ENCODE assay signal across 16 cellular contexts in genomic region chr10:6919077-6919476, GRCh38.
DNase-seq lines count a peak whose midpoint lies in the region; ATAC-seq and TF ChIP-seq lines count a peak whose summit lies in the region.
"Had no signal": no experiment of that assay in that cellular context is flagged by ENCODE, and none has a peak within 500 bp of the region (broad histone marks: within the 10 kb centered on the region; RNA-seq: fewer than 3 reads in every experiment).

No MANE protein-coding gene starts in this region.

- no peak for TF ChIP-seq EP300 in stomach (IDR thresholded peaks at IDR 0.05)

- no peak overlapping the region for H4K8ac ChIP-seq in H9 (replicated peaks; ENCODE audit: insufficient read length, low read depth, low read length)

- no peaks in the 10 kb centered on the region for H3K79me1 ChIP-seq in H9 (ENCODE audit: insufficient read depth, low read depth, low read length, poor library complexity, severe bottlenecking)

- H3K9me3 ChIP-seq in H9 (ENCODE audit: control insufficient read depth, low read depth, low read length): no peaks in the 10 kb centered on the region
- no peaks in the 10 kb centered on the region for H3K9me3 ChIP-seq in stomach
- no peaks in the 10 kb centered on the region for H3K9me3 ChIP-seq in right lobe of liver
- H3K9me3 ChIP-seq: HAP-1 had no signal

- no peak overlapping the region for H3T11ph ChIP-seq in H9 (ENCODE audit: low read length)

- no peak overlapping the region for H3K27ac ChIP-seq in H9 (ENCODE audit: insufficient read length, low read depth, low read length)
- H3K27ac ChIP-seq in stomach: peak overlapping the region in 3 of 5 donors; percentile 2 to 66 (median 4)
- no peak overlapping the region for H3K27ac ChIP-seq in right lobe of liver
- H3K27ac ChIP-seq: C4-2B had no signal

- TF ChIP-seq POLR2A in stomach (IDR thresholded peaks at IDR 0.05) (no peak), right lobe of liver (IDR thresholded peaks at IDR 0.05) (no peak)

- TF ChIP-seq CTCF in H9 (conservative IDR thresholded peaks at IDR 0.05) (no peak), WTC11 (IDR thresholded peaks at IDR 0.05) (no peak), stomach (IDR thresholded peaks at IDR 0.05) (no peak), right lobe of liver (IDR thresholded peaks at IDR 0.05) (no peak)

- no peak overlapping the region for H3K4ac ChIP-seq in H9 (ENCODE audit: low read depth, low read length)

- peaks cover 2% of the 10 kb centered on the region; the same call in 1 of the 2 replicates for H3K27me3 Mint-ChIP-seq in H9 (ENCODE audit: low read depth)
- H3K27me3 Mint-ChIP-seq in WTC11 (ENCODE audit: low read depth): peaks cover 4% of the 10 kb centered on the region; the same call in 1 of the 2 replicates
- peaks cover 11% of the 10 kb centered on the region for H3K27me3 Mint-ChIP-seq in activated naive CD8-positive, alpha-beta T cell treated with anti-CD3 and anti-CD28 coated beads for 36 hours

- H3K27ac Mint-ChIP-seq in H9: no peak overlapping the region
- no peak overlapping the region for H3K27ac Mint-ChIP-seq in WTC11
- no peak overlapping the region for H3K27ac Mint-ChIP-seq in activated naive CD8-positive, alpha-beta T cell treated with anti-CD3 and anti-CD28 coated beads for 36 hours
- H3K27ac Mint-ChIP-seq: CD8-positive, alpha-beta T cell; GM23338 had no signal

- H2BK15ac ChIP-seq in H9 (ENCODE audit: low read depth, low read length): no peak overlapping the region

- WGBS in H9 (ENCODE audit: extremely low coverage, insufficient read length, low lambda C conversion rate): no CpG with 5 or more reads among the region's 2 CpGs
- WGBS in stomach, 5 donors: 53 to 75% (median 58%) methylated on average over 2 of the region's 2 CpGs
- 14% methylated on average over 1 of the region's 2 CpGs for WGBS in right lobe of liver (ENCODE audit: insufficient coverage, low coverage, low lambda C conversion rate, missing lambda C conversion rate)

- ATAC-seq in WTC11 (no peak), right lobe of liver (no peak)

- H3K23me2 ChIP-seq in H9 (ENCODE audit: insufficient read length, low read depth, low read length, poor library complexity, severe bottlenecking): no peaks in the 10 kb centered on the region

- H3K9me3 Mint-ChIP-seq in H9: 0 out of 5 replicates have a peak, but pooled peaks cover 0 to 2% of the 10 kb centered on the region in 2 experiments
- H3K9me3 Mint-ChIP-seq in WTC11: peaks cover 11% of the 10 kb centered on the region; the same call in 1 of the 2 replicates
- no peaks in the 10 kb centered on the region for H3K9me3 Mint-ChIP-seq in activated naive CD8-positive, alpha-beta T cell treated with anti-CD3 and anti-CD28 coated beads for 36 hours
- H3K9me3 Mint-ChIP-seq: CD4-positive, CD25-positive, alpha-beta regulatory T cell; CD8-positive, alpha-beta T cell; GM23338 had no signal

- H3K27me3 ChIP-seq in H9 (ENCODE audit: insufficient read depth, low read length) (no peaks in the 10 kb centered on the region), stomach (no peaks in the 10 kb centered on the region), right lobe of liver (no peaks in the 10 kb centered on the region)

- H3K36me3 ChIP-seq in stomach (no peaks in the 10 kb centered on the region), right lobe of liver (no peaks in the 10 kb centered on the region)
- H3K36me3 ChIP-seq: HAP-1 had no signal

- H3K4me2 ChIP-seq in H9 (ENCODE audit: insufficient read depth, insufficient read length, low read length): no peak overlapping the region
- H3K4me2 ChIP-seq: GM23338 had no signal

- no peak overlapping the region for H2BK5ac ChIP-seq in H9 (ENCODE audit: insufficient read length, low read length)

- H3K36me3 Mint-ChIP-seq in H9 (ENCODE audit: insufficient read depth in 1 of 3, low read depth in 3 of 3) (peaks cover 0 to 7% (median 0%) of the 10 kb centered on the region in 3 experiments; a peak in 1 of 7 replicates), WTC11 (peaks cover 3% of the 10 kb centered on the region; the same call in 1 of the 2 replicates)
- H3K36me3 Mint-ChIP-seq in activated naive CD8-positive, alpha-beta T cell treated with anti-CD3 and anti-CD28 coated beads for 36 hours: no peaks in the 10 kb centered on the region
- H3K36me3 Mint-ChIP-seq: CD4-positive, CD25-positive, alpha-beta regulatory T cell; CD8-positive, alpha-beta T cell had no signal

- H4K20me1 ChIP-seq in H9 (ENCODE audit: control insufficient read depth, insufficient read depth, insufficient read length): no peaks in the 10 kb centered on the region

- no peak overlapping the region for H2BK12ac ChIP-seq in H9 (ENCODE audit: insufficient read length, low read depth, low read length)

- 0 out of 2 replicates have a peak, but pooled peaks cover 2% of the 10 kb centered on the region for H3K79me2 ChIP-seq in H9 (ENCODE audit: insufficient read depth, low read length)

- H3K56ac ChIP-seq in H9 (ENCODE audit: insufficient read length, low read depth, low read length): no peak overlapping the region

- H3K4me3 Mint-ChIP-seq in H9 (no peak overlapping the region), WTC11 (no peak overlapping the region)
- no peak overlapping the region for H3K4me3 Mint-ChIP-seq in activated naive CD8-positive, alpha-beta T cell treated with anti-CD3 and anti-CD28 coated beads for 36 hours
- H3K4me3 Mint-ChIP-seq: CD4-positive, CD25-positive, alpha-beta regulatory T cell; CD8-positive, alpha-beta T cell; GM23338 had no signal

- H2AFZ ChIP-seq in H9 (ENCODE audit: low read length): no peak overlapping the region
- H2AFZ ChIP-seq: GM23338 had no signal

- H3K4me3 ChIP-seq in stomach (no peak overlapping the region), right lobe of liver (no peak overlapping the region)
- H3K4me3 ChIP-seq: GM12878, GM23338, HAP-1 had no signal

- intact Hi-C loops in stomach (cut with DNase I; ENCODE audit: low total_unique reads): loop anchor here (10.0 kb wide), 1 partner anchor 496 kb away; the partner anchor contains the start of gene SFMBT2
- intact Hi-C loops in right lobe of liver (cut with DNase I): loop anchor here in 1 of 2 donors (10.0 kb wide), 1 partner anchor 496 kb away; the partner anchor contains the start of gene SFMBT2

- H2BK120ac ChIP-seq in H9 (ENCODE audit: low read depth, low read length, poor library complexity, severe bottlenecking): no peak overlapping the region

- H3K9ac ChIP-seq in H9 (ENCODE audit: extremely low read depth, insufficient read length, low read length): no peak overlapping the region

- H4K5ac ChIP-seq in H9 (ENCODE audit: insufficient read length, low read depth, low read length): no peak overlapping the region

- H3K4me1 ChIP-seq in H9 (ENCODE audit: insufficient read depth, low read length) (0 out of 2 replicates have a peak, but pooled peaks cover 3% of the 10 kb centered on the region), stomach (peaks cover 7 to 34% (median 12%) of the 10 kb centered on the region in 4 donors), right lobe of liver (no peaks in the 10 kb centered on the region)
- H3K4me1 ChIP-seq: Caco-2 had no signal

- DNase-seq in H9 (no peak), WTC11 (ENCODE audit: low spot score) (no peak), stomach (no peak), right lobe of liver (no peak), DMS153 treated with DMSO at 0.1 percent for 48 hours (lab: John Stamatoyannopoulos, UW; ENCODE audit: unreplicated experiment) (no peak)
- no peak for DNase-seq in activated naive CD8-positive, alpha-beta T cell treated with anti-CD3 and anti-CD28 coated beads for 36 hours
- DNase-seq: DMS153, DMS79, EL had no signal

- peak overlapping the region; percentile 60 for H2BK20ac ChIP-seq in H9 (ENCODE audit: low read depth, low read length, poor library complexity, severe bottlenecking)

- H3K23ac ChIP-seq in H9 (ENCODE audit: insufficient read length, low read depth, low read length): no peak overlapping the region

- POLR2A ChIA-PET in WTC11 (lab: Charles Lee): no interaction called here

- H2AK5ac ChIP-seq in H9 (ENCODE audit: insufficient read length, low read length): no peak overlapping the region

- no peak overlapping the region for H3K18ac ChIP-seq in H9 (ENCODE audit: insufficient read length, low read depth, low read length)

- CTCF ChIA-PET in WTC11 (lab: Charles Lee): interaction anchor here (1.0 to 3.9 kb wide), 6 partner anchors 17 to 492 kb away, joined by 3 to 26 read pairs (median 3); partner anchors contain the start of gene SFMBT2

- no peak overlapping the region for H3K14ac ChIP-seq in H9 (ENCODE audit: insufficient read depth, low read length)

- H3K4me1 Mint-ChIP-seq in H9 (peaks cover 7 to 20% of the 10 kb centered on the region in 2 experiments), WTC11 (peaks cover 15% of the 10 kb centered on the region)
- peaks cover 10% of the 10 kb centered on the region for H3K4me1 Mint-ChIP-seq in activated naive CD8-positive, alpha-beta T cell treated with anti-CD3 and anti-CD28 coated beads for 36 hours

- no peak overlapping the region for H4K91ac ChIP-seq in H9 (ENCODE audit: insufficient read length, low read depth, low read length)

TF ChIP-seq in WTC11, 78 proteins besides CTCF, POLR2A, EP300 and RAD21:
- TF ChIP-seq ZNF416 (CRISPR knock-in tag; IDR thresholded peaks at IDR 0.05): peak; percentile 94
- TF ChIP-seq EMX1 (CRISPR knock-in tag; IDR thresholded peaks at IDR 0.05): no peak

Comparison
In these comparisons a context has a peak if more than half of its experiments do, and no peak if none do; other contexts are left out.
1. H3K27ac ChIP-seq: peak in stomach (3 of 5); none in H9 (single experiment) and right lobe of liver (0 of 3).